In the genomic region with DNA sequence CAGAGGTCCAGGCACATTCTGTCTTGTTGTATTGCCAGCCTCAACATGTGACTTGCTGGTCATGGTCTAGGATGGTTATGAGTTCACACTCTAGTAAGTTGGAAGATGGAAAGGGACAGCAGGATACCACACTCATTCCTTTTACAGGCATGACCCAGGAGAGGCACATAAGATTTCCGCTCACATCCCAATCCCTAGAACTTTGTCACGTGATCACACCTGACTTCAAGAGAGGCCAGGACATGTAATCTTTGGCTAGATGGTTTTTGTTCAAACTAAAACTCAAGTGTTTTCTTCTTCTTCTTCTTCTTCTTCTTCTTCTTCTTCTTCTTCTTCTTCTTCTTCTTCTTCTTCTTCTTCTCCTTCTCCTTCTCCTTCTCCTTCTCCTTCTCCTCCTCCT, we compare ENCODE assay signal across 34 cellular contexts. TPM values are rescaled to one million over a fixed set of nuclear protein-coding genes. Genes with fewer than 3 reads are reported as not detected.
"Had no signal": no experiment of that assay in that cellular context is flagged by ENCODE, and none has a peak within 500 bp of the region (broad histone marks: within the 10 kb centered on the region; RNA-seq: fewer than 3 reads in every experiment).

No MANE protein-coding gene starts in this region.

- H3K4me2 ChIP-seq: neural progenitor cell, smooth muscle cell had no signal

- DNase-seq: natural killer cell; occipital lobe; ovary; posterior cingulate gyrus; psoas muscle; right cardiac atrium; spleen; stimulated activated CD4-positive, alpha-beta T cell treated with anti-CD3 and anti-CD28 coated beads, Interleukin-12 subunit alpha, Interleukin-12 subunit beta, amount 100 ng/mL, for 4 hours; stimulated activated CD4-positive, alpha-beta T cell treated with anti-CD3 and anti-CD28 coated beads, Interleukin-1b, Interleukin-23, amount 100 ng/mL, for 48 hours; stimulated activated CD4-positive, alpha-beta T cell treated with anti-CD3 and anti-CD28 coated beads, Interleukin-4, amount 100 ng/mL, for 1 hour; stimulated activated CD4-positive, alpha-beta T cell treated with anti-CD3 and anti-CD28 coated beads, Interleukin-4, amount 100 ng/mL, for 4 hours; stimulated activated CD8-positive, alpha-beta memory T cell treated with anti-CD3 and anti-CD28 coated beads, Interleukin-4, amount 100 ng/mL, for 48 hours; stimulated activated naive CD4-positive, alpha-beta T cell; stimulated activated naive CD8-positive, alpha-beta T cell treated with anti-CD3 and anti-CD28 coated beads, Interleukin-15, amount 100 ng/mL, for 72 hours; stimulated activated naive CD8-positive, alpha-beta T cell treated with anti-CD3 and anti-CD28 coated beads, Interleukin-15, Interleukin-2, amounts not matched to agents 100 U/mL and 50 U/mL, for 24 hours; substantia nigra; testis; tibial artery; transverse colon had no signal

- H3K27me3 Mint-ChIP-seq: stimulated activated naive CD8-positive, alpha-beta T cell treated with anti-CD3 and anti-CD28 coated beads, Interleukin-15, amount 100 ng/mL, for 72 hours had no signal

- H3K27ac Mint-ChIP-seq: nephron; neural progenitor cell; progenitor cell of endocrine pancreas; stimulated activated memory B cell treated with anti-CD40 and anti-IgM and Interleukin-4, amounts not matched to agents 10 μg/mL and 1 μg/mL and 100 μg/mL, for 72 hours; type B pancreatic cell had no signal

- H3K4me1 ChIP-seq: neural progenitor cell, parathyroid adenoma, psoas muscle, spleen, suprapubic skin, testis, tibial artery, transverse colon, vagina had no signal

- H3K36me3 ChIP-seq: neural progenitor cell, ovary, spleen, suprapubic skin, tibial artery, transverse colon, vagina had no signal

- FAIRE-seq: urothelium cell line had no signal

- H3K4me1 Mint-ChIP-seq: nephron; neural progenitor cell; stimulated activated memory B cell treated with anti-CD40 and anti-IgM and Interleukin-4, amounts not matched to agents 10 μg/mL and 1 μg/mL and 100 μg/mL, for 72 hours had no signal

- H2AFZ ChIP-seq: neural progenitor cell, parathyroid adenoma had no signal

- H3K27ac ChIP-seq: neural progenitor cell, ovary, parathyroid adenoma, psoas muscle, skin epidermis, spleen, suprapubic skin, testis, tibial artery, transverse colon, vagina had no signal

- H3K9me3 ChIP-seq: ovary, spleen, suprapubic skin, testis, transverse colon, vagina had no signal

- ATAC-seq: natural killer cell; psoas muscle; right cardiac atrium; sciatic nerve; stimulated activated memory B cell treated with anti-CD40 and anti-IgM and Interleukin-4, amounts not matched to agents 10 μg/mL and 1 μg/mL and 100 μg/mL, for 72 hours; stimulated activated naive CD8-positive, alpha-beta T cell treated with anti-CD3 and anti-CD28 coated beads, Interleukin-15, amount 100 ng/mL, for 72 hours; stimulated activated naive CD8-positive, alpha-beta T cell treated with anti-CD3 and anti-CD28 coated beads, Interleukin-15, Interleukin-2, amounts not matched to agents 100 U/mL and 50 U/mL, for 24 hours had no signal

- H3K9ac ChIP-seq: neural progenitor cell, parathyroid adenoma had no signal

- H3K36me3 Mint-ChIP-seq: natural killer cell; neural progenitor cell; stimulated activated memory B cell treated with anti-CD40 and anti-IgM and Interleukin-4, amounts not matched to agents 10 μg/mL and 1 μg/mL and 100 μg/mL, for 72 hours; type B pancreatic cell had no signal

- H3K27me3 ChIP-seq: neural progenitor cell, ovary, spleen, suprapubic skin, testis, tibial artery, transverse colon, vagina had no signal

- H3K4me3 ChIP-seq: neural progenitor cell, ovary, psoas muscle, skin epidermis, smooth muscle cell, spleen, suprapubic skin, testis, tibial artery, transverse colon, vagina had no signal

- H3K79me2 ChIP-seq: parathyroid adenoma had no signal

- H3K4me3 Mint-ChIP-seq: natural killer cell; nephron; neural progenitor cell; stimulated activated memory B cell treated with anti-CD40 and anti-IgM and Interleukin-4, amounts not matched to agents 10 μg/mL and 1 μg/mL and 100 μg/mL, for 72 hours; stimulated activated naive CD8-positive, alpha-beta T cell treated with anti-CD3 and anti-CD28 coated beads, Interleukin-15, amount 100 ng/mL, for 72 hours; type B pancreatic cell had no signal

RNA-seq across cellular contexts. Expression of a gene that starts 53.4 kb away (rescaled TPM):
- total RNA-seq: natural killer cell, osteoblast, renal cortical epithelial cell, right cardiac atrium, sciatic nerve, smooth muscle cell, transverse colon, ureter, vagina had no signal
- polyA plus RNA-seq: right cardiac atrium, smooth muscle cell, spleen had no signal
